1 cellular context compared by ENCODE assay signal in genomic region chr3:50624634-50625033, GRCh38.
TF ChIP-seq lines count a peak whose summit lies in the region.

No MANE protein-coding gene starts in this region.

TF ChIP-seq in H1, 55 proteins besides CTCF, POLR2A, EP300 and RAD21:
- TF ChIP-seq TEAD4 (IDR thresholded peaks at IDR 0.05; ENCODE audit: low read depth, low read length) (peak; percentile 88), JUND (IDR thresholded peaks at IDR 0.05; ENCODE audit: low read length) (no peak), TBP (IDR thresholded peaks at IDR 0.05; ENCODE audit: low read depth, low read length) (no peak)
